ENCODE assay signal across 8 cellular contexts in genomic region chr5:34923256-34923655, GRCh38. TPM values are rescaled to one million over a fixed set of nuclear protein-coding genes. Genes with fewer than 3 reads are reported as not detected.
DNase-seq lines count a peak whose midpoint lies in the region; ATAC-seq, FAIRE-seq and TF ChIP-seq lines count a peak whose summit lies in the region.
"Not testable (repeated sequence)": the region's sequence is repeated elsewhere in the genome, so short reads cannot be mapped to it uniquely, and the experiment has no call there.

No MANE protein-coding gene starts in this region.

- TF ChIP-seq RAD21 in A549 (conservative IDR thresholded peaks at IDR 0.05 in 1 of 2, IDR thresholded peaks at IDR 0.05 in 1 of 2); SK-N-SH (IDR thresholded peaks at IDR 0.05; ENCODE audit: low read length): not testable (repeated sequence)

- H3K27ac ChIP-seq in A549 (peak overlapping the region in 1 of 2 experiments; percentile 60; a peak in 2 of 6 replicates), KMS-11 (peak overlapping the region; percentile 6; the same call in 1 of the 2 replicates), SK-N-SH (ENCODE audit: low read depth in 2 of 2, low read length in 1 of 2) (peak overlapping the region in 1 of 2 experiments; percentile 74; a peak in 2 of 4 replicates), epithelial cell of prostate (peak overlapping the region; percentile 41)

- not testable (repeated sequence) for TF ChIP-seq POLR2A in A549 (IDR thresholded peaks at IDR 0.05; ENCODE audit: low read length)

- H3K4me3 Mint-ChIP-seq in activated CD8-positive, alpha-beta memory T cell treated with anti-CD3 and anti-CD28 coated beads, Interleukin-2, amount 10 ng/mL, durations not matched to agents 7 days and 5 days, result not testable (repeated sequence)
- peak overlapping the region; percentile 62 for H3K4me3 Mint-ChIP-seq in activated naive CD8-positive, alpha-beta T cell
- peak overlapping the region; percentile 48 for H3K4me3 Mint-ChIP-seq in natural killer cell treated with Interleukin-12 subunit alpha and Interleukin-12 subunit beta and Interleukin-15 and Interleukin-18, amount 100 ng/mL, for 72 hours

- not testable (repeated sequence) for H3K9me3 Mint-ChIP-seq in activated CD8-positive, alpha-beta memory T cell treated with anti-CD3 and anti-CD28 coated beads, Interleukin-2, amount 10 ng/mL, durations not matched to agents 7 days and 5 days (ENCODE audit: low read depth); activated naive CD8-positive, alpha-beta T cell (ENCODE audit: low read depth); natural killer cell treated with Interleukin-12 subunit alpha and Interleukin-12 subunit beta and Interleukin-15 and Interleukin-18, amount 100 ng/mL, for 72 hours

- peaks cover 26% of the 10 kb centered on the region; the same call in 1 of the 2 replicates for H3K36me3 ChIP-seq in KMS-11 (ENCODE audit: insufficient read depth)
- peaks cover 76% of the 10 kb centered on the region in 2 experiments for H3K36me3 ChIP-seq in SK-N-SH (replicated peaks in 1 of 2; ENCODE audit: control insufficient read depth in 1 of 2, insufficient read depth in 2 of 2, low read length in 1 of 2)

- H3K4me3 ChIP-seq in A549; KMS-11 (IDR thresholded peaks at IDR 0.05; ENCODE audit: insufficient read depth, low read depth, low read length); SK-N-SH (ENCODE audit: low read depth in 2 of 2, low read length in 1 of 2): not testable (repeated sequence)

- not testable (repeated sequence) for ATAC-seq in A549; activated CD8-positive, alpha-beta memory T cell treated with anti-CD3 and anti-CD28 coated beads, Interleukin-2, amount 10 ng/mL, durations not matched to agents 7 days and 5 days
- ATAC-seq in natural killer cell treated with Interleukin-12 subunit alpha and Interleukin-12 subunit beta and Interleukin-15 and Interleukin-18, amount 100 ng/mL, for 72 hours, result peak in 1 of 2 donors; percentile 24
- peak; percentile 16 for ATAC-seq in stimulated activated naive CD8-positive, alpha-beta T cell treated with anti-CD3 and anti-CD28 coated beads, Interleukin-15, Interleukin-2, amounts not matched to agents 100 U/mL and 50 U/mL, for 24 hours

- POLR2A ChIA-PET in A549 (lab: Yijun Ruan, JAX), result interaction anchor here (1.5 kb wide), 1 partner anchor 8 kb away, joined by 8 read pairs; the partner anchor contains the start of genes BRIX1 and RAD1
- POLR2A ChIA-PET in SK-N-SH (lab: Yijun Ruan, JAX), result interaction anchor here (2.1 kb wide), 1 partner anchor 8 kb away, joined by 8 read pairs; the partner anchor contains the start of genes BRIX1 and RAD1

- H3K36me3 Mint-ChIP-seq in activated CD8-positive, alpha-beta memory T cell treated with anti-CD3 and anti-CD28 coated beads, Interleukin-2, amount 10 ng/mL, durations not matched to agents 7 days and 5 days, result peaks cover 38% of the 10 kb centered on the region
- H3K36me3 Mint-ChIP-seq in activated naive CD8-positive, alpha-beta T cell, result peaks cover 15% of the 10 kb centered on the region
- H3K36me3 Mint-ChIP-seq in natural killer cell treated with Interleukin-12 subunit alpha and Interleukin-12 subunit beta and Interleukin-15 and Interleukin-18, amount 100 ng/mL, for 72 hours, result peaks cover 27% of the 10 kb centered on the region

- not testable (repeated sequence) for H4K20me1 ChIP-seq in KMS-11 (ENCODE audit: insufficient read depth); SK-N-SH (ENCODE audit: insufficient read depth)

- peaks cover 44% of the 10 kb centered on the region for H3K79me2 ChIP-seq in KMS-11 (ENCODE audit: insufficient read depth, low read depth)
- peaks cover 46% of the 10 kb centered on the region for H3K79me2 ChIP-seq in SK-N-SH (ENCODE audit: insufficient read depth)

- H3K4me1 ChIP-seq in A549 (peaks cover 27% of the 10 kb centered on the region), KMS-11 (ENCODE audit: low read depth, poor library complexity, severe bottlenecking) (peaks cover 39% of the 10 kb centered on the region), SK-N-SH (ENCODE audit: control insufficient read depth in 1 of 2, insufficient read depth in 2 of 2, low read depth in 1 of 2, low read length in 1 of 2) (peaks cover 0 to 13% of the 10 kb centered on the region in 2 experiments; a peak in 2 of 4 replicates)

- H3K27ac Mint-ChIP-seq in activated CD8-positive, alpha-beta memory T cell treated with anti-CD3 and anti-CD28 coated beads, Interleukin-2, amount 10 ng/mL, durations not matched to agents 7 days and 5 days, result peak overlapping the region; percentile 80
- peak overlapping the region; percentile 91 for H3K27ac Mint-ChIP-seq in activated naive CD8-positive, alpha-beta T cell
- H3K27ac Mint-ChIP-seq in natural killer cell treated with Interleukin-12 subunit alpha and Interleukin-12 subunit beta and Interleukin-15 and Interleukin-18, amount 100 ng/mL, for 72 hours, result peak overlapping the region; percentile 31 to 37

- DNase-seq in A549 (ENCODE audit: low read depth in 1 of 2, low spot score in 1 of 2); SK-N-SH; activated CD8-positive, alpha-beta memory T cell treated with anti-CD3 and anti-CD28 coated beads, Interleukin-2, amount 10 ng/mL, durations not matched to agents 7 days and 5 days; epithelial cell of prostate (ENCODE audit: low read depth, low spot score); natural killer cell treated with Interleukin-12 subunit alpha and Interleukin-12 subunit beta and Interleukin-15 and Interleukin-18, amount 100 ng/mL, for 72 hours (ENCODE audit: low spot score); stimulated activated naive CD8-positive, alpha-beta T cell treated with anti-CD3 and anti-CD28 coated beads, Interleukin-15, Interleukin-2, amounts not matched to agents 100 U/mL and 50 U/mL, for 24 hours: not testable (repeated sequence)

- not testable (repeated sequence) for H3K27me3 ChIP-seq in KMS-11 (ENCODE audit: insufficient read depth, low read depth); SK-N-SH (ENCODE audit: insufficient read depth)

- CTCF ChIA-PET in A549 (lab: Yijun Ruan, JAX), result interaction anchor here (1.0 to 2.3 kb wide), 4 partner anchors 25 to 437 kb away, joined by 4 to 9 read pairs (median 6); no protein-coding TSS in a partner anchor
- CTCF ChIA-PET in SK-N-SH (lab: Yijun Ruan, JAX); activated CD8-positive, alpha-beta memory T cell treated with anti-CD3 and anti-CD28 coated beads, Interleukin-2, amount 10 ng/mL, durations not matched to agents 7 days and 5 days (lab: Charles Lee): not testable (repeated sequence)

- 78% methylated on average over 9 of the region's 9 CpGs for WGBS in A549 (ENCODE audit: missing lambda C conversion rate)
- 90% methylated on average over 9 of the region's 9 CpGs for WGBS in SK-N-SH (ENCODE audit: low lambda C conversion rate)

- H3K4me1 Mint-ChIP-seq in activated CD8-positive, alpha-beta memory T cell treated with anti-CD3 and anti-CD28 coated beads, Interleukin-2, amount 10 ng/mL, durations not matched to agents 7 days and 5 days, result peaks cover 36% of the 10 kb centered on the region
- H3K4me1 Mint-ChIP-seq in activated naive CD8-positive, alpha-beta T cell (ENCODE audit: low read depth), result peaks cover 31% of the 10 kb centered on the region
- peaks cover 6 to 14% of the 10 kb centered on the region in 2 donors for H3K4me1 Mint-ChIP-seq in natural killer cell treated with Interleukin-12 subunit alpha and Interleukin-12 subunit beta and Interleukin-15 and Interleukin-18, amount 100 ng/mL, for 72 hours (ENCODE audit: low read depth in 2 of 2)

- TF ChIP-seq CTCF in A549 (IDR thresholded peaks at IDR 0.05); KMS-11 (conservative IDR thresholded peaks at IDR 0.05; ENCODE audit: low read depth, low read length); SK-N-SH (IDR thresholded peaks at IDR 0.05): not testable (repeated sequence)

- H3K9ac ChIP-seq in KMS-11, SK-N-SH: not testable (repeated sequence)

- not testable (repeated sequence) for FAIRE-seq in A549 (lab: Jason Lieb, UNC)

- TF ChIP-seq EP300 in A549 (IDR thresholded peaks at IDR 0.05); SK-N-SH (IDR thresholded peaks at IDR 0.05; ENCODE audit: borderline replicate concordance in 1 of 2, low read depth in 1 of 2, low read length in 1 of 2): not testable (repeated sequence)

- H3K9me3 ChIP-seq in A549, SK-N-SH: not testable (repeated sequence)

- H3K9me2 ChIP-seq in SK-N-SH, result not testable (repeated sequence)

- H3F3A ChIP-seq in SK-N-SH (replicated peaks; ENCODE audit: insufficient read depth), result peaks cover 58% of the 10 kb centered on the region

- not testable (repeated sequence) for H3K27me3 Mint-ChIP-seq in activated CD8-positive, alpha-beta memory T cell treated with anti-CD3 and anti-CD28 coated beads, Interleukin-2, amount 10 ng/mL, durations not matched to agents 7 days and 5 days; activated naive CD8-positive, alpha-beta T cell; natural killer cell treated with Interleukin-12 subunit alpha and Interleukin-12 subunit beta and Interleukin-15 and Interleukin-18, amount 100 ng/mL, for 72 hours

- H2AFZ ChIP-seq in KMS-11 (ENCODE audit: low read depth); SK-N-SH (ENCODE audit: low read depth): not testable (repeated sequence)

- H3K4me2 ChIP-seq in A549 (peak overlapping the region; percentile 44), SK-N-SH (peak overlapping the region; percentile 13; the same call in 1 of the 2 replicates)
- not testable (repeated sequence) for H3K4me2 ChIP-seq in KMS-11

RNA-seq across cellular contexts. Expression of gene DNAJC21, which starts 6.1 kb away (rescaled TPM):
- polyA plus RNA-seq in A549 (2011; rRNA removed), result 21.5 and 36.5 TPM in 2 replicates
- 6.3 and 7.9 TPM in 2 replicates for polyA plus RNA-seq in A549 (2012; cell fraction: cytosol; rRNA removed)
- 3.2 and 4.5 TPM in 2 replicates for polyA plus RNA-seq in A549 (2012; cell fraction: nucleus; rRNA removed)
- 30.9 to 32.3 TPM (median 31.1 TPM) in 3 replicates for polyA plus RNA-seq in A549 (2017; fragmentation: RNase III; extraction: RNeasy Plus Mini Kit Qiagen cat#74134 plus additional on column Dnase treatment)
- 12.8 and 15.5 TPM in 2 replicates for polyA minus RNA-seq in A549 (2011; rRNA and poly(A)+ RNA removed)
- 8.8 and 9.7 TPM in 2 replicates for polyA plus RNA-seq in SK-N-SH (2012; rRNA removed)
- polyA plus RNA-seq in SK-N-SH (2012; cell fraction: cytosol; rRNA removed), result 14.3 and 25.5 TPM in 2 replicates
- polyA plus RNA-seq in SK-N-SH (2012; cell fraction: nucleus; rRNA removed), result 3.8 and 7.4 TPM in 2 replicates
- total RNA-seq in activated CD8-positive, alpha-beta memory T cell treated with anti-CD3 and anti-CD28 coated beads, Interleukin-2, amount 10 ng/mL, durations not matched to agents 7 days and 5 days, result 10 to 100 TPM; 50.6 to 54.6 TPM
- total RNA-seq in natural killer cell treated with Interleukin-12 subunit alpha and Interleukin-12 subunit beta and Interleukin-15 and Interleukin-18, amount 100 ng/mL, for 72 hours, result 10 to 100 TPM; 45.8 to 50.7 TPM

RNA-seq across cellular contexts. Expression of gene BRIX1, which starts 7.7 kb away (rescaled TPM):
- 56.2 and 88.5 TPM in 2 replicates for polyA plus RNA-seq in A549 (2011; rRNA removed)
- polyA plus RNA-seq in A549 (2012; cell fraction: cytosol; rRNA removed), result 23.3 and 24.9 TPM in 2 replicates
- polyA plus RNA-seq in A549 (2012; cell fraction: nucleus; rRNA removed), result 7.8 and 11.6 TPM in 2 replicates
- polyA plus RNA-seq in A549 (2017; fragmentation: RNase III; extraction: RNeasy Plus Mini Kit Qiagen cat#74134 plus additional on column Dnase treatment), result 67.3 to 77.8 TPM (median 70.2 TPM) in 3 replicates
- polyA minus RNA-seq in A549 (2011; rRNA and poly(A)+ RNA removed), result 14.3 and 16.5 TPM in 2 replicates
- 18.4 and 22.9 TPM in 2 replicates for polyA plus RNA-seq in SK-N-SH (2012; rRNA removed)
- 30.4 and 43.9 TPM in 2 replicates for polyA plus RNA-seq in SK-N-SH (2012; cell fraction: cytosol; rRNA removed)
- polyA plus RNA-seq in SK-N-SH (2012; cell fraction: nucleus; rRNA removed), result 4.8 and 13.1 TPM in 2 replicates
- total RNA-seq in activated CD8-positive, alpha-beta memory T cell treated with anti-CD3 and anti-CD28 coated beads, Interleukin-2, amount 10 ng/mL, durations not matched to agents 7 days and 5 days, result 10 to 100 TPM; 42.2 to 58.0 TPM
- total RNA-seq in natural killer cell treated with Interleukin-12 subunit alpha and Interleukin-12 subunit beta and Interleukin-15 and Interleukin-18, amount 100 ng/mL, for 72 hours, result 10 to 100 TPM; 48.8 to 73.7 TPM

RNA-seq across cellular contexts. Expression of gene RAD1, which starts 8.0 kb away (rescaled TPM):
- polyA plus RNA-seq in A549 (2011; rRNA removed) (37.2 and 41.4 TPM in 2 replicates), A549 (2017; fragmentation: RNase III; extraction: RNeasy Plus Mini Kit Qiagen cat#74134 plus additional on column Dnase treatment) (34.7 to 41.9 TPM (median 37.3 TPM) in 3 replicates), SK-N-SH (2012; rRNA removed) (18.2 and 21.2 TPM in 2 replicates)
- polyA plus RNA-seq in A549 (2012; cell fraction: cytosol; rRNA removed), result 22.6 and 24.8 TPM in 2 replicates
- polyA plus RNA-seq in A549 (2012; cell fraction: nucleus; rRNA removed), result 9.1 and 12.2 TPM in 2 replicates
- polyA minus RNA-seq in A549 (2011; rRNA and poly(A)+ RNA removed), result 23.9 and 25.7 TPM in 2 replicates
- 17.7 and 22.3 TPM in 2 replicates for polyA plus RNA-seq in SK-N-SH (2012; cell fraction: cytosol; rRNA removed)
- 13.7 and 19.5 TPM in 2 replicates for polyA plus RNA-seq in SK-N-SH (2012; cell fraction: nucleus; rRNA removed)
- total RNA-seq in activated CD8-positive, alpha-beta memory T cell treated with anti-CD3 and anti-CD28 coated beads, Interleukin-2, amount 10 ng/mL, durations not matched to agents 7 days and 5 days, result 10 to 100 TPM; 33.2 to 37.7 TPM
- 10 to 100 TPM; 24.3 to 38.3 TPM for total RNA-seq in natural killer cell treated with Interleukin-12 subunit alpha and Interleukin-12 subunit beta and Interleukin-15 and Interleukin-18, amount 100 ng/mL, for 72 hours

Comparison
In these comparisons a context has a peak if more than half of its experiments do, and no peak if none do; other contexts are left out.
1. H3K27ac Mint-ChIP-seq: peak in every context shown above with its lines; median percentile 91 in activated naive CD8-positive, alpha-beta T cell; 80 in activated CD8-positive, alpha-beta memory T cell treated with anti-CD3 and anti-CD28 coated beads, Interleukin-2, amount 10 ng/mL, durations not matched to agents 7 days and 5 days; 34 in natural killer cell treated with Interleukin-12 subunit alpha and Interleukin-12 subunit beta and Interleukin-15 and Interleukin-18, amount 100 ng/mL, for 72 hours.